Comparison of ENCODE assay signal across 8 cellular contexts in genomic region chr16:30585022-30585399, GRCh38. TPM values are rescaled to one million over a fixed set of nuclear protein-coding genes. Genes with fewer than 3 reads are reported as not detected.
DNase-seq lines count a peak whose midpoint lies in the region; ATAC-seq and TF ChIP-seq lines count a peak whose summit lies in the region.

No MANE protein-coding gene starts in this region.

- TF ChIP-seq CTCF in PC-3 (conservative IDR thresholded peaks at IDR 0.05; ENCODE audit: low read depth, low read length) (no peak), neural progenitor cell (IDR thresholded peaks at IDR 0.05) (no peak)

- no peaks in the 10 kb centered on the region for H3K9me3 Mint-ChIP-seq in activated CD4-positive, alpha-beta T cell treated with anti-CD3 and anti-CD28 coated beads, Interleukin-2, amount 10 ng/mL, durations not matched to agents 24 days and 14 days
- no peaks in the 10 kb centered on the region for H3K9me3 Mint-ChIP-seq in neural progenitor cell

- CTCF ChIA-PET in PC-3 (lab: Charles Lee): interaction anchor here (0.6 kb wide), 1 partner anchor 155 kb away, joined by 3 read pairs; the partner anchor contains the start of gene DCTPP1

- H3K27ac ChIP-seq in PC-3 (ENCODE audit: low read length) (peak overlapping the region; percentile 77), neural progenitor cell (no peak overlapping the region)

- H3K4me1 ChIP-seq in PC-3 (ENCODE audit: insufficient read depth, low read length): peaks cover 13% of the 10 kb centered on the region; the same call in 1 of the 2 replicates
- peaks cover 5% of the 10 kb centered on the region for H3K4me1 ChIP-seq in endocrine pancreas (ENCODE audit: control insufficient read depth, insufficient read depth, low read length)
- H3K4me1 ChIP-seq in neural progenitor cell: no peaks in the 10 kb centered on the region

- peak overlapping the region; percentile 83 for H3K4me3 ChIP-seq in PC-3 (ENCODE audit: low read length)
- peak overlapping the region; percentile 57 for H3K4me3 ChIP-seq in endocrine pancreas (ENCODE audit: control insufficient read depth, insufficient read depth, low read length)
- peak overlapping the region; percentile 62 for H3K4me3 ChIP-seq in neural progenitor cell

- H3K27me3 ChIP-seq in PC-3 (ENCODE audit: low read length): no peaks in the 10 kb centered on the region
- no peaks in the 10 kb centered on the region for H3K27me3 ChIP-seq in endocrine pancreas (ENCODE audit: control insufficient read depth, insufficient read depth, low read length)
- no peaks in the 10 kb centered on the region for H3K27me3 ChIP-seq in neural progenitor cell

- H3K79me2 ChIP-seq in PC-3 (ENCODE audit: low read length): peaks cover 48% of the 10 kb centered on the region
- peaks cover 35% of the 10 kb centered on the region for H3K79me2 ChIP-seq in neural progenitor cell (ENCODE audit: low read depth)

- H3K9ac ChIP-seq in PC-3 (ENCODE audit: low read length): peak overlapping the region; percentile 95
- peak overlapping the region; percentile 74 for H3K9ac ChIP-seq in endocrine pancreas (ENCODE audit: control insufficient read depth, insufficient read depth, low read length)
- peak overlapping the region; percentile 56 for H3K9ac ChIP-seq in neural progenitor cell

- H3K36me3 ChIP-seq in PC-3 (ENCODE audit: low read depth, low read length): peaks cover 4% of the 10 kb centered on the region; the same call in 1 of the 2 replicates
- no peaks in the 10 kb centered on the region for H3K36me3 ChIP-seq in endocrine pancreas (ENCODE audit: control insufficient read depth, insufficient read depth, low read length)
- H3K36me3 ChIP-seq in neural progenitor cell: no peaks in the 10 kb centered on the region

- no peaks in the 10 kb centered on the region for H3F3A ChIP-seq in PC-3 (ENCODE audit: low read length, unreplicated experiment)
- H3F3A ChIP-seq in neural progenitor cell (ENCODE audit: low read depth): peaks cover 5% of the 10 kb centered on the region

- POLR2A ChIA-PET in PC-3 (lab: Charles Lee; ENCODE audit: unreplicated experiment): interaction anchor here (0.8 kb wide), 1 partner anchor 27 kb away, joined by 5 read pairs; the partner anchor contains the start of gene ZNF764

- no peaks in the 10 kb centered on the region for H3K9me3 ChIP-seq in PC-3 (ENCODE audit: low read length)
- H3K9me3 ChIP-seq in endocrine pancreas (ENCODE audit: control insufficient read depth, low read length): no peaks in the 10 kb centered on the region
- H3K9me3 ChIP-seq in neural progenitor cell (ENCODE audit: low read depth): no peaks in the 10 kb centered on the region

- H2AFZ ChIP-seq in PC-3 (ENCODE audit: low read length) (peak overlapping the region; percentile 90), neural progenitor cell (replicated peaks) (peak overlapping the region; percentile 75)

- H3K9me2 ChIP-seq in PC-3 (replicated peaks; ENCODE audit: low read length): no peaks in the 10 kb centered on the region

- H3K27ac Mint-ChIP-seq in activated CD4-positive, alpha-beta T cell treated with anti-CD3 and anti-CD28 coated beads, Interleukin-2, amount 10 ng/mL, durations not matched to agents 24 days and 14 days: peak overlapping the region; percentile 91
- peak overlapping the region; percentile 48 for H3K27ac Mint-ChIP-seq in neural progenitor cell

- H3K27me3 Mint-ChIP-seq in activated CD4-positive, alpha-beta T cell treated with anti-CD3 and anti-CD28 coated beads, Interleukin-2, amount 10 ng/mL, durations not matched to agents 24 days and 14 days: no peaks in the 10 kb centered on the region
- H3K27me3 Mint-ChIP-seq in neural progenitor cell (ENCODE audit: insufficient read depth, low read depth): peaks cover 5% of the 10 kb centered on the region

- peaks cover 33% of the 10 kb centered on the region for H3K36me3 Mint-ChIP-seq in activated CD4-positive, alpha-beta T cell treated with anti-CD3 and anti-CD28 coated beads, Interleukin-2, amount 10 ng/mL, durations not matched to agents 24 days and 14 days (ENCODE audit: low read depth)
- H3K36me3 Mint-ChIP-seq in neural progenitor cell: peaks cover 13% of the 10 kb centered on the region

- H4K20me1 ChIP-seq in PC-3 (ENCODE audit: low read length) (no peaks in the 10 kb centered on the region), neural progenitor cell (ENCODE audit: low read depth) (no peaks in the 10 kb centered on the region)

- H3K4me2 ChIP-seq in PC-3 (ENCODE audit: low read length): peak overlapping the region; percentile 99
- peak overlapping the region; percentile 79 for H3K4me2 ChIP-seq in neural progenitor cell

- BruUV-seq in PC-3 (replicated peaks; lab: Mats Ljungman, UMichigan): TSS peak; percentile 58

- ATAC-seq in HG02759 (IDR thresholded peaks at IDR 0.05; ENCODE audit: unreplicated experiment) (peak; percentile 33), PC-3 (peak; percentile 7), HG02571 (IDR thresholded peaks at IDR 0.05; ENCODE audit: unreplicated experiment) (no peak)

- peak overlapping the region; percentile 90 for H3K4me3 Mint-ChIP-seq in activated CD4-positive, alpha-beta T cell treated with anti-CD3 and anti-CD28 coated beads, Interleukin-2, amount 10 ng/mL, durations not matched to agents 24 days and 14 days
- H3K4me3 Mint-ChIP-seq in neural progenitor cell: peak overlapping the region; percentile 85

- intact Hi-C loops in activated CD4-positive, alpha-beta T cell treated with anti-CD3 and anti-CD28 coated beads, Interleukin-2, amount 10 ng/mL, durations not matched to agents 24 days and 14 days (cut with micrococcal nuclease): loop anchor here (1.0 to 2.0 kb wide), 6 partner anchors 13 to 155 kb away; partner anchors contain the start of genes DCTPP1, PRR14 and ZNF764
- intact Hi-C loops in PC-3 (cut with micrococcal nuclease): loop anchor here (1.0 kb wide), 1 partner anchor 27 kb away; the partner anchor contains the start of gene ZNF764

- H3K4me1 Mint-ChIP-seq in activated CD4-positive, alpha-beta T cell treated with anti-CD3 and anti-CD28 coated beads, Interleukin-2, amount 10 ng/mL, durations not matched to agents 24 days and 14 days: peaks cover 25% of the 10 kb centered on the region
- peaks cover 11% of the 10 kb centered on the region for H3K4me1 Mint-ChIP-seq in neural progenitor cell

- DNase-seq in activated CD4-positive, alpha-beta T cell treated with anti-CD3 and anti-CD28 coated beads, Interleukin-2, amount 10 ng/mL, durations not matched to agents 24 days and 14 days: no peak
- no peak for DNase-seq in activated CD4-positive, alpha-beta T cell treated with anti-CD3 and anti-CD28 coated beads, Interleukin-2, amount 50 U/mL, for 1 hour
- DNase-seq in PC-3 (peak; percentile 4), neural progenitor cell (ENCODE audit: low spot score) (peak; percentile 37), GOT3 (lab: John Stamatoyannopoulos, UW) (no peak)

RNA-seq across cellular contexts. Expression of gene ZNF785, which starts 0.5 kb away (rescaled TPM):
- total RNA-seq in activated CD4-positive, alpha-beta T cell treated with anti-CD3 and anti-CD28 coated beads, Interleukin-2, amount 10 ng/mL, durations not matched to agents 24 days and 14 days: 17.1 and 17.8 TPM in 2 replicates
- total RNA-seq in PC-3 (2014; rRNA removed) (4.9 and 5.0 TPM in 2 replicates), neural progenitor cell (ENCODE audit: low replicate concordance) (17.8 and 19.5 TPM in 2 replicates)

RNA-seq across cellular contexts. Expression of gene ZNF688, which starts 13.5 kb away (rescaled TPM):
- 6.6 and 8.0 TPM in 2 replicates for total RNA-seq in activated CD4-positive, alpha-beta T cell treated with anti-CD3 and anti-CD28 coated beads, Interleukin-2, amount 10 ng/mL, durations not matched to agents 24 days and 14 days
- 5.5 and 14.3 TPM in 2 replicates for total RNA-seq in PC-3 (2014; rRNA removed)
- total RNA-seq in neural progenitor cell (ENCODE audit: low replicate concordance): 3.6 and 6.2 TPM in 2 replicates

RNA-seq across cellular contexts. Expression of gene ZNF689, which starts 25.2 kb away (rescaled TPM):
- total RNA-seq in activated CD4-positive, alpha-beta T cell treated with anti-CD3 and anti-CD28 coated beads, Interleukin-2, amount 10 ng/mL, durations not matched to agents 24 days and 14 days: 14.0 and 14.6 TPM in 2 replicates
- total RNA-seq in PC-3 (2014; rRNA removed): 6.0 and 6.9 TPM in 2 replicates
- 9.2 and 15.3 TPM in 2 replicates for total RNA-seq in neural progenitor cell (ENCODE audit: low replicate concordance)

RNA-seq across cellular contexts. Expression of gene ZNF764, which starts 26.8 kb away (rescaled TPM):
- 13.9 and 14.9 TPM in 2 replicates for total RNA-seq in activated CD4-positive, alpha-beta T cell treated with anti-CD3 and anti-CD28 coated beads, Interleukin-2, amount 10 ng/mL, durations not matched to agents 24 days and 14 days
- total RNA-seq in PC-3 (2014; rRNA removed): 8.1 and 12.8 TPM in 2 replicates
- total RNA-seq in neural progenitor cell (ENCODE audit: low replicate concordance): 3.6 and 12.6 TPM in 2 replicates

RNA-seq across cellular contexts. Expression of gene ZNF747, which starts 50.4 kb away (rescaled TPM):
- 10.5 and 13.6 TPM in 2 replicates for total RNA-seq in activated CD4-positive, alpha-beta T cell treated with anti-CD3 and anti-CD28 coated beads, Interleukin-2, amount 10 ng/mL, durations not matched to agents 24 days and 14 days
- total RNA-seq in PC-3 (2014; rRNA removed) (7.9 and 8.9 TPM in 2 replicates), neural progenitor cell (ENCODE audit: low replicate concordance) (7.0 and 14.5 TPM in 2 replicates)

Comparison
In these comparisons a context has a peak if more than half of its experiments do, and no peak if none do; other contexts are left out.
1. DNase-seq: peak in PC-3 (single experiment) and neural progenitor cell (single experiment); none in activated CD4-positive, alpha-beta T cell treated with anti-CD3 and anti-CD28 coated beads, Interleukin-2, amount 10 ng/mL, durations not matched to agents 24 days and 14 days (single experiment), activated CD4-positive, alpha-beta T cell treated with anti-CD3 and anti-CD28 coated beads, Interleukin-2, amount 50 U/mL, for 1 hour (single experiment) and GOT3 (single experiment).
2. Peak in every context shown above with its lines, with median percentiles within 50 percentile points of each other: H3K4me3 ChIP-seq and H3K9ac ChIP-seq.